Comparison of ENCODE assay signal across 9 cellular contexts in genomic region chr1:85027242-85027983, GRCh38. TPM values are rescaled to one million over a fixed set of nuclear protein-coding genes. Genes with fewer than 3 reads are reported as not detected.
A peak's percentile ranks its signal among the peaks of the same experiment; 100 is the strongest.
DNase-seq lines count a peak whose midpoint lies in the region; ATAC-seq and TF ChIP-seq lines count a peak whose summit lies in the region.
"Had no signal": no experiment of that assay in that cellular context is flagged by ENCODE, and none has a peak within 500 bp of the region (broad histone marks: within the 10 kb centered on the region; RNA-seq: fewer than 3 reads in every experiment).

No MANE protein-coding gene starts in this region.

- no peaks in the 10 kb centered on the region for H3K9me3 ChIP-seq in CD8-positive, alpha-beta T cell (ENCODE audit: low read length)

- POLR2A ChIA-PET in CD8-positive, alpha-beta T cell (lab: Charles Lee) = interaction anchor here (0.6 to 1.9 kb wide), 6 partner anchors 9 to 249 kb away, joined by 3 to 30 read pairs (median 4); partner anchors contain the start of gene BCL10

- H3K36me3 ChIP-seq in CD8-positive, alpha-beta T cell (ENCODE audit: insufficient read depth, low read length) = no peaks in the 10 kb centered on the region

- H3K27me3 ChIP-seq in CD8-positive, alpha-beta T cell (ENCODE audit: insufficient read depth, low read length) = no peaks in the 10 kb centered on the region

- peak overlapping the region; percentile 74 for H3K4me3 Mint-ChIP-seq in CD8-positive, alpha-beta T cell
- H3K4me3 Mint-ChIP-seq in activated CD8-positive, alpha-beta memory T cell treated with anti-CD3 and anti-CD28 coated beads, Interleukin-2, amount 10 ng/mL, durations not matched to agents 7 days and 5 days = peak overlapping the region; percentile 37
- H3K4me3 Mint-ChIP-seq in glutamatergic neuron (ENCODE audit: unreplicated experiment) (no peak overlapping the region), type B pancreatic cell (no peak overlapping the region)

- peak in 4 of 7 experiments; percentile 21 to 61 (median 32) for DNase-seq in CD8-positive, alpha-beta T cell
- DNase-seq in activated CD8-positive, alpha-beta memory T cell treated with anti-CD3 and anti-CD28 coated beads, Interleukin-2, amount 10 ng/mL, durations not matched to agents 7 days and 5 days = peak; percentile 54
- DNase-seq in lung microvascular endothelial cell (ENCODE audit: low read depth in 2 of 2) = peak; percentile 8 to 16
- no peak for DNase-seq in SHP77 treated with DMSO at 0.1 percent for 48 hours (lab: John Stamatoyannopoulos, UW)
- DNase-seq in glutamatergic neuron = no peak
- DNase-seq in type B pancreatic cell (ENCODE audit: extremely low spot score, unreplicated experiment) = no peak

- H3K4me3 ChIP-seq in CD8-positive, alpha-beta T cell (ENCODE audit: low read depth, low read length) = peak overlapping the region; percentile 10

- no peaks in the 10 kb centered on the region for H3K27me3 Mint-ChIP-seq in CD8-positive, alpha-beta T cell (ENCODE audit: low read depth)
- H3K27me3 Mint-ChIP-seq in activated CD8-positive, alpha-beta memory T cell treated with anti-CD3 and anti-CD28 coated beads, Interleukin-2, amount 10 ng/mL, durations not matched to agents 7 days and 5 days = no peaks in the 10 kb centered on the region
- H3K27me3 Mint-ChIP-seq in glutamatergic neuron (ENCODE audit: unreplicated experiment) = no peaks in the 10 kb centered on the region
- H3K27me3 Mint-ChIP-seq in type B pancreatic cell = no peaks in the 10 kb centered on the region

- H3K36me3 Mint-ChIP-seq in CD8-positive, alpha-beta T cell = no peaks in the 10 kb centered on the region
- H3K36me3 Mint-ChIP-seq in activated CD8-positive, alpha-beta memory T cell treated with anti-CD3 and anti-CD28 coated beads, Interleukin-2, amount 10 ng/mL, durations not matched to agents 7 days and 5 days = no peaks in the 10 kb centered on the region
- H3K36me3 Mint-ChIP-seq in glutamatergic neuron (ENCODE audit: unreplicated experiment) (no peaks in the 10 kb centered on the region), type B pancreatic cell (no peaks in the 10 kb centered on the region)

- peak overlapping the region; percentile 86 for H3K27ac Mint-ChIP-seq in CD8-positive, alpha-beta T cell
- peak overlapping the region; percentile 47 for H3K27ac Mint-ChIP-seq in activated CD8-positive, alpha-beta memory T cell treated with anti-CD3 and anti-CD28 coated beads, Interleukin-2, amount 10 ng/mL, durations not matched to agents 7 days and 5 days
- H3K27ac Mint-ChIP-seq in glutamatergic neuron (ENCODE audit: unreplicated experiment) (no peak overlapping the region), type B pancreatic cell (no peak overlapping the region)

- peaks cover 8% of the 10 kb centered on the region for H3K4me1 ChIP-seq in CD8-positive, alpha-beta T cell (ENCODE audit: insufficient read depth, low read length)

- H3K4me1 Mint-ChIP-seq in CD8-positive, alpha-beta T cell (ENCODE audit: low read depth) = peaks cover 10% of the 10 kb centered on the region
- peaks cover 11% of the 10 kb centered on the region for H3K4me1 Mint-ChIP-seq in activated CD8-positive, alpha-beta memory T cell treated with anti-CD3 and anti-CD28 coated beads, Interleukin-2, amount 10 ng/mL, durations not matched to agents 7 days and 5 days
- no peaks in the 10 kb centered on the region for H3K4me1 Mint-ChIP-seq in glutamatergic neuron (ENCODE audit: low read depth, unreplicated experiment)
- no peaks in the 10 kb centered on the region for H3K4me1 Mint-ChIP-seq in type B pancreatic cell (ENCODE audit: unreplicated experiment)

- peak; percentile 92 for ATAC-seq in CD8-positive, alpha-beta T cell
- peak; percentile 76 for ATAC-seq in GM19043 (IDR thresholded peaks at IDR 0.05; ENCODE audit: low read depth, unreplicated experiment)
- ATAC-seq in HG03139 (IDR thresholded peaks at IDR 0.05; ENCODE audit: unreplicated experiment) = peak; percentile 61
- ATAC-seq in activated CD8-positive, alpha-beta memory T cell treated with anti-CD3 and anti-CD28 coated beads, Interleukin-2, amount 10 ng/mL, durations not matched to agents 7 days and 5 days = peak; percentile 90

- intact Hi-C loops in CD8-positive, alpha-beta T cell (cut with DNase I, micrococcal nuclease) = loop anchor here in 1 of 2 experiments (1.0 kb wide), 2 partner anchors 29 to 82 kb away; no protein-coding TSS in a partner anchor

- H3K9me3 Mint-ChIP-seq in CD8-positive, alpha-beta T cell = no peaks in the 10 kb centered on the region
- no peaks in the 10 kb centered on the region for H3K9me3 Mint-ChIP-seq in activated CD8-positive, alpha-beta memory T cell treated with anti-CD3 and anti-CD28 coated beads, Interleukin-2, amount 10 ng/mL, durations not matched to agents 7 days and 5 days (ENCODE audit: low read depth)
- H3K9me3 Mint-ChIP-seq in glutamatergic neuron (ENCODE audit: unreplicated experiment) (no peaks in the 10 kb centered on the region), type B pancreatic cell (no peaks in the 10 kb centered on the region)

- peak; percentile 30 for TF ChIP-seq CTCF in CD8-positive, alpha-beta T cell (IDR thresholded peaks at IDR 0.05)
- TF ChIP-seq CTCF in glutamatergic neuron (IDR thresholded peaks at IDR 0.05; ENCODE audit: partially characterized antibody, unreplicated experiment) = no peak
- no peak for TF ChIP-seq CTCF in type B pancreatic cell (conservative IDR thresholded peaks at IDR 0.05)

- H3K27ac ChIP-seq in CD8-positive, alpha-beta T cell (ENCODE audit: low read depth, low read length) = no peak overlapping the region
- H3K27ac ChIP-seq: epithelial cell of prostate had no signal

- CTCF ChIA-PET in CD8-positive, alpha-beta T cell (lab: Charles Lee) = interaction anchor here (0.7 to 8.2 kb wide), 13 partner anchors 10 to 232 kb away, joined by 3 to 123 read pairs (median 6); partner anchors contain the start of genes C1orf52 and MCOLN2
- CTCF ChIA-PET in activated CD8-positive, alpha-beta memory T cell treated with anti-CD3 and anti-CD28 coated beads, Interleukin-2, amount 10 ng/mL, durations not matched to agents 7 days and 5 days (lab: Charles Lee) = interaction anchor here (0.6 to 6.7 kb wide), 31 partner anchors 8 to 244 kb away, joined by 3 to 148 read pairs (median 5); partner anchors contain the start of genes C1orf52 and MCOLN2

RNA-seq across cellular contexts. Expression of gene MCOLN3, which starts 20.9 kb away (rescaled TPM):
- total RNA-seq in CD8-positive, alpha-beta T cell = under 1 TPM; 0.11 to 0.14 TPM
- 1 to 10 TPM; 1.1 to 2.2 TPM for total RNA-seq in activated CD8-positive, alpha-beta memory T cell treated with anti-CD3 and anti-CD28 coated beads, Interleukin-2, amount 10 ng/mL, durations not matched to agents 7 days and 5 days
- total RNA-seq in lung microvascular endothelial cell (not detected in 2 replicates), glutamatergic neuron (ENCODE audit: unreplicated experiment) (not detected), type B pancreatic cell (ENCODE audit: low replicate concordance) (3.4 and 7.2 TPM in 2 replicates)

RNA-seq across cellular contexts. Expression of gene MCOLN2, which starts 30.5 kb away (rescaled TPM):
- total RNA-seq in CD8-positive, alpha-beta T cell = 10 to 100 TPM; 12.7 to 23.1 TPM
- total RNA-seq in activated CD8-positive, alpha-beta memory T cell treated with anti-CD3 and anti-CD28 coated beads, Interleukin-2, amount 10 ng/mL, durations not matched to agents 7 days and 5 days = 10 to 100 TPM; 51.8 to 60.6 TPM
- total RNA-seq in lung microvascular endothelial cell = not detected in 2 replicates
- total RNA-seq in glutamatergic neuron (ENCODE audit: unreplicated experiment) = not detected
- 0.19 and 0.31 TPM in 2 replicates for total RNA-seq in type B pancreatic cell (ENCODE audit: low replicate concordance)

Comparison
In these comparisons a context has a peak if more than half of its experiments do, and no peak if none do; other contexts are left out.
1. DNase-seq: peak in CD8-positive, alpha-beta T cell (4 of 7), activated CD8-positive, alpha-beta memory T cell treated with anti-CD3 and anti-CD28 coated beads, Interleukin-2, amount 10 ng/mL, durations not matched to agents 7 days and 5 days (single experiment) and lung microvascular endothelial cell (2 of 2); none in SHP77 treated with DMSO at 0.1 percent for 48 hours (single experiment), glutamatergic neuron (single experiment) and type B pancreatic cell (single experiment).
2. H3K27ac Mint-ChIP-seq: peak in CD8-positive, alpha-beta T cell (single experiment) and activated CD8-positive, alpha-beta memory T cell treated with anti-CD3 and anti-CD28 coated beads, Interleukin-2, amount 10 ng/mL, durations not matched to agents 7 days and 5 days (single experiment); none in glutamatergic neuron (single experiment) and type B pancreatic cell (single experiment).
3. H3K4me3 Mint-ChIP-seq: peak in CD8-positive, alpha-beta T cell (single experiment) and activated CD8-positive, alpha-beta memory T cell treated with anti-CD3 and anti-CD28 coated beads, Interleukin-2, amount 10 ng/mL, durations not matched to agents 7 days and 5 days (single experiment); none in glutamatergic neuron (single experiment) and type B pancreatic cell (single experiment).
4. RNA of gene MCOLN2, which starts 30.5 kb away (total RNA-seq): 51.8 to 60.6 TPM in activated CD8-positive, alpha-beta memory T cell treated with anti-CD3 and anti-CD28 coated beads, Interleukin-2, amount 10 ng/mL, durations not matched to agents 7 days and 5 days and 12.7 to 23.1 TPM in CD8-positive, alpha-beta T cell; 0.19 to 0.31 TPM in type B pancreatic cell, not detected in glutamatergic neuron (single experiment) and not detected in lung microvascular endothelial cell; every median in the first group is over 10 times any median in the second.
5. Peak in every context shown above with its lines, with median percentiles within 50 percentile points of each other: ATAC-seq.